Comparison of ENCODE assay signal across 8 cellular contexts in genomic region chr4:25233737-25234389, GRCh38. TPM values are rescaled to one million over a fixed set of nuclear protein-coding genes. Genes with fewer than 3 reads are reported as not detected.
DNase-seq lines count a peak whose midpoint lies in the region; ATAC-seq, FAIRE-seq and TF ChIP-seq lines count a peak whose summit lies in the region.

Gene PI4K2B, plus strand, starts transcription at chr4:25234033. Its CDS starts 131 bp downstream, at chr4:25234164.

- peak within 1 kb of the TSS; percentile 92 to 100 (median 96) for H3K4me3 ChIP-seq in BLaER1 treated with 17β-estradiol and CSF1 and Interleukin-3, amounts not matched to agents 10 nM and 100 nM
- peak within 1 kb of the TSS; percentile 84 to 98 (median 91) for H3K4me3 ChIP-seq in HepG2 (replicated peaks in 1 of 3; ENCODE audit: insufficient read depth in 1 of 3, low read depth in 2 of 3, low read length in 3 of 3)

- peaks cover 12 to 31% (median 21%) of the 10 kb centered on the region in 10 experiments for H3K4me1 ChIP-seq in BLaER1 treated with 17β-estradiol and CSF1 and Interleukin-3, amounts not matched to agents 10 nM and 100 nM
- peaks cover 37% of the 10 kb centered on the region for H3K4me1 ChIP-seq in HepG2 (ENCODE audit: insufficient read depth, low read length)

- TF ChIP-seq POLR2A in HepG2 (IDR thresholded peaks at IDR 0.05; ENCODE audit: insufficient read depth in 1 of 2, low read depth in 2 of 2, low read length in 2 of 2), result peak; percentile 85 to 95

- TF ChIP-seq EP300 in HepG2 (IDR thresholded peaks at IDR 0.05; ENCODE audit: low read depth in 2 of 2, low read length in 2 of 2) (no peak), HepG2 (CRISPR knock-in tag; IDR thresholded peaks at IDR 0.05; ENCODE audit: borderline replicate concordance) (no peak)

- peaks cover 35% of the 10 kb centered on the region for H3K79me2 ChIP-seq in HepG2 (ENCODE audit: insufficient read depth, low read length)

- H2AFZ ChIP-seq in HepG2 (ENCODE audit: low read length), result peak within 1 kb of the TSS; percentile 70

- POLR2A ChIA-PET in HepG2 (lab: Yijun Ruan, JAX), result interaction anchor here (0.6 to 4.4 kb wide), 6 partner anchors 38 to 139 kb away, joined by 3 to 30 read pairs (median 4); partner anchors contain the start of genes SEPSECS and ZCCHC4

- peak within 1 kb of the TSS; percentile 95 to 98 (median 96) for H3K9ac ChIP-seq in BLaER1 treated with 17β-estradiol and CSF1 and Interleukin-3, amounts not matched to agents 10 nM and 100 nM
- peak within 1 kb of the TSS; percentile 97 for H3K9ac ChIP-seq in HepG2 (ENCODE audit: insufficient read depth, low read depth, low read length)

- 0 out of 2 replicates have a peak, but pooled peaks have one; percentile 20 for TF ChIP-seq RAD21 in HepG2 (CRISPR knock-in tag; IDR thresholded peaks at IDR 0.05)

- DNase-seq in NCI-H69 (lab: John Stamatoyannopoulos, UW) (peak; percentile 94), dedifferentiated amniotic fluid mesenchymal stem cell (ENCODE audit: extremely low spot score) (peak; percentile 58), HepG2 (ENCODE audit: low spot score) (peak; percentile 82)
- peak; percentile 92 for DNase-seq in activated CD4-positive, alpha-beta T cell treated with anti-CD3 and anti-CD28 coated beads, Interleukin-2, amount 50 U/mL, for 1 hour
- DNase-seq in stimulated activated CD4-positive, alpha-beta T cell treated with anti-CD3 and anti-CD28 coated beads, Interleukin-4, amount 100 ng/mL, for 24 hours, result peak; percentile 93

- H3K36me3 ChIP-seq in BLaER1 treated with 17β-estradiol and CSF1 and Interleukin-3, amounts not matched to agents 10 nM and 100 nM, result peaks cover 5 to 28% (median 19%) of the 10 kb centered on the region in 11 experiments; a peak in 21 of 22 replicates
- peaks cover 0 to 1% of the 10 kb centered on the region in 2 experiments; a peak in 1 of 5 replicates for H3K36me3 ChIP-seq in HepG2 (replicated peaks in 1 of 2; ENCODE audit: control insufficient read depth in 1 of 2, insufficient read depth in 2 of 2, low read length in 2 of 2)

- in situ Hi-C loops in HepG2 (cut with HindIII; ENCODE audit: extremely low pct_ligation_motif_present, low pct_unique_long_range_greater_than_20kb), result no loop called here

- no TSS peak for BruUV-seq in HepG2 (replicated peaks; lab: Mats Ljungman, UMichigan)

- FAIRE-seq in HepG2 (lab: Jason Lieb, UNC), result no peak

- H3K4me2 ChIP-seq in BLaER1 treated with 17β-estradiol and CSF1 and Interleukin-3, amounts not matched to agents 10 nM and 100 nM, result peak within 1 kb of the TSS; percentile 78 to 93 (median 89)
- H3K4me2 ChIP-seq in HepG2 (ENCODE audit: low read depth, low read length), result peak within 1 kb of the TSS; percentile 78

- peaks cover 55 to 68% (median 64%) of the 10 kb centered on the region in 11 experiments for H3K9me3 ChIP-seq in BLaER1 treated with 17β-estradiol and CSF1 and Interleukin-3, amounts not matched to agents 10 nM and 100 nM (replicated peaks in 1 of 11)
- no peaks in the 10 kb centered on the region for H3K9me3 ChIP-seq in HepG2 (ENCODE audit: low read length)

- no peaks in the 10 kb centered on the region; a peak in 1 of 22 replicates for H4K20me1 ChIP-seq in BLaER1 treated with 17β-estradiol and CSF1 and Interleukin-3, amounts not matched to agents 10 nM and 100 nM
- H4K20me1 ChIP-seq in HepG2 (ENCODE audit: insufficient read depth, low read length), result no peaks in the 10 kb centered on the region

- H3K27ac ChIP-seq in BLaER1 treated with 17β-estradiol and CSF1 and Interleukin-3, amounts not matched to agents 10 nM and 100 nM, result peak within 1 kb of the TSS; percentile 78 to 97 (median 95)
- peak within 1 kb of the TSS; percentile 79 for H3K27ac ChIP-seq in HepG2 (ENCODE audit: extremely low read length, insufficient read depth, low read length)

- 4% methylated on average over 10 of the region's 72 CpGs for WGBS in HepG2 (ENCODE audit: low lambda C conversion rate)

- intact Hi-C loops in HepG2 (cut with micrococcal nuclease; ENCODE audit: unreplicated experiment), result loop anchor here (2.0 to 10.0 kb wide), 4 partner anchors 55 to 141 kb away; partner anchors contain the start of genes ANAPC4, SEPSECS and ZCCHC4

- H3K27me3 ChIP-seq in BLaER1 treated with 17β-estradiol and CSF1 and Interleukin-3, amounts not matched to agents 10 nM and 100 nM, result no peaks in the 10 kb centered on the region
- H3K27me3 ChIP-seq in HepG2 (ENCODE audit: control insufficient read depth in 1 of 2, insufficient read depth in 2 of 2, low read length in 2 of 2), result no peaks in the 10 kb centered on the region; a peak in 1 of 5 replicates

- CTCF ChIA-PET in HepG2 (lab: Yijun Ruan, JAX; ENCODE audit: low intra/inter-chr PET ratio, low total read pairs), result no interaction called here

- ATAC-seq in GM19351 (IDR thresholded peaks at IDR 0.05; ENCODE audit: unreplicated experiment) (peak; percentile 65), HG03520 (IDR thresholded peaks at IDR 0.05; ENCODE audit: unreplicated experiment) (peak; percentile 66), HepG2 (peak; percentile 91)

- TF ChIP-seq CTCF in HepG2 (CRISPR knock-in tag; IDR thresholded peaks at IDR 0.05), result 0 out of 2 replicates have a peak, but pooled peaks have one; percentile 3

TF ChIP-seq in HepG2, 621 proteins besides CTCF, POLR2A, EP300 and RAD21 (continues in another document):
- TF ChIP-seq CREB3 (CRISPR knock-in tag; IDR thresholded peaks at IDR 0.05) (no peak), ZNF331 (CRISPR knock-in tag; IDR thresholded peaks at IDR 0.05) (peak; percentile 80), SRSF9 (IDR thresholded peaks at IDR 0.05; ENCODE audit: borderline replicate concordance, insufficient read depth, low read depth, low read length, poor library complexity, severe bottlenecking) (no peak), GABPB1 (CRISPR knock-in tag; IDR thresholded peaks at IDR 0.05) (peak; percentile 31; the same call in 1 of the 2 replicates), ARID4A (CRISPR knock-in tag; IDR thresholded peaks at IDR 0.05; ENCODE audit: borderline replicate concordance) (peak; percentile 70; the same call in 1 of the 2 replicates)

RNA-seq across cellular contexts. Expression of gene PI4K2B, which starts in this region (rescaled TPM):
- 25.8 and 40.8 TPM in 2 replicates for total RNA-seq in HepG2 (2016; rRNA removed; fragmentation: Illumina TruSeq; extraction: Trizol)
- 3.7 and 4.1 TPM in 2 replicates for total RNA-seq in HepG2 (2016; cell fraction: cytosol; rRNA removed; fragmentation: Illumina TruSeq; extraction: Trizol; ENCODE audit: low read depth)
- total RNA-seq in HepG2 (2016; cell fraction: insoluble cytoplasmic fraction; rRNA removed; fragmentation: Illumina TruSeq; extraction: Trizol), result 24.9 and 40.9 TPM in 2 replicates
- 17.4 and 21.4 TPM in 2 replicates for total RNA-seq in HepG2 (2016; cell fraction: membrane; rRNA removed; fragmentation: Illumina TruSeq; extraction: Trizol)
- 17.9 and 19.5 TPM in 2 replicates for total RNA-seq in HepG2 (2016; cell fraction: nucleus; rRNA removed; fragmentation: Illumina TruSeq; extraction: Trizol)
- polyA plus RNA-seq in HepG2 (2011; rRNA removed), result 5.4 and 6.9 TPM in 2 replicates
- polyA plus RNA-seq in HepG2 (2011; cell fraction: cytosol; rRNA removed), result 2.4 and 3.7 TPM in 2 replicates
- 2.4 TPM in 2 replicates for polyA plus RNA-seq in HepG2 (2011; cell fraction: nucleus; rRNA removed)
- 8.6 and 12.2 TPM in 2 replicates for polyA plus RNA-seq in HepG2 (2012)
- 2.3 and 2.7 TPM in 2 replicates for polyA plus RNA-seq in HepG2 (2016; cell fraction: cytosol; fragmentation: Illumina TruSeq; extraction: Trizol; ENCODE audit: low read depth)
- polyA plus RNA-seq in HepG2 (2016; cell fraction: insoluble cytoplasmic fraction; fragmentation: Illumina TruSeq; extraction: Trizol; ENCODE audit: low read depth), result 43.6 and 50.6 TPM in 2 replicates
- polyA plus RNA-seq in HepG2 (2016; cell fraction: membrane; fragmentation: Illumina TruSeq; extraction: Trizol; ENCODE audit: low read depth), result 11.4 and 12.6 TPM in 2 replicates
- 20.1 and 21.9 TPM in 2 replicates for polyA plus RNA-seq in HepG2 (2016; cell fraction: nucleus; fragmentation: Illumina TruSeq; extraction: Trizol; ENCODE audit: insufficient read depth, low read depth)
- polyA minus RNA-seq in HepG2 (2011; rRNA and poly(A)+ RNA removed; ENCODE audit: low replicate concordance), result 2.6 and 3.4 TPM in 2 replicates
- polyA minus RNA-seq in HepG2 (2011; cell fraction: cytosol; rRNA and poly(A)+ RNA removed), result 3.4 and 6.0 TPM in 2 replicates
- 8.8 and 9.7 TPM in 2 replicates for polyA minus RNA-seq in HepG2 (2011; cell fraction: nucleus; rRNA and poly(A)+ RNA removed)

Comparison
In these comparisons a context has a peak if more than half of its experiments do, and no peak if none do; other contexts are left out.
1. Peak in every context shown above with its lines: DNase-seq, ATAC-seq, H3K4me3 ChIP-seq and H3K27ac ChIP-seq.